Comparison of ENCODE assay signal across 8 cellular contexts in the genomic region with DNA sequence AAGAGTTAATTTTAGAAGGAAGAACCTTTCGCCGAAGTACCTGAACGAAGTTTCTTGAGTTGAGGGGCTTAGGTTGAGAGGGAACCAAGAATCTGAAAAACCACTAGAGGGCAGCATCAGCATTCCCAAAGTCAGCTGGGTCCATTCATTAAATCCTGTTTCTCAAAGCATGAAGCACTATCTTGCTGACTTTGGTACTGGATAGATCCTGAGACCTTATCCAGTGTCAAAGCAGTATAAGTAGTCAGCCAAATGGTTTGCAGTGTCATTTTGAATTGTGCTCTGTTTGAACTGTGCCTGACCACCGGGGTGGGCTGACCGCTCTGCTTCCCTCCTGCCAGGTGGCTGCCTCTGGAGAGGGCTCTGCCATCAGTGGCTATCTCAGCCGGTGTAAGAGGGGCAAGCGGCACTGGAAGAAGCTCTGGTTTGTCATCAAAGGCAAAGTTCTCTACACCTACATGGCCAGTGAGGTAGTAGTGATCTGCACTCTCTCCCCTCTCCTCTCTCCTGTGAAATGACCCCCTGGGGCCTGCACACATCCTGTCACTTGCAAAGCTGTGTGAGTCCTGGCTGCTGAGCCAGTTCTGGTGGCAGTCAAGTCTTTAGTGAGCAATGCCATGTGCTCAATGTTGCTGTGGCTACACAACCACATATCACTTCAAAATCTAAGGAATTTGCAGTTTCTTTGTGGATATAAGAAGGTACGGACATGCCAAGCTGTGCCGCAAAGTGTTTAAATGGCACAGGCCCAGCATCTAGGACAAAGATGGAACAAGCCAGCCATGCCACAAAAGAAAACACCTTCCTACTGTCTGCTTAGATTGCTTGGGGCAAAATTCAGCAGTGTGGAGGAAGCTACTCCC. TPM values are rescaled to one million over a fixed set of nuclear protein-coding genes. Genes with fewer than 3 reads are reported as not detected.
DNase-seq lines count a peak whose midpoint lies in the region; ATAC-seq and TF ChIP-seq lines count a peak whose summit lies in the region.

No MANE protein-coding gene starts in this region.

- H3K27me3 Mint-ChIP-seq in activated CD8-positive, alpha-beta memory T cell treated with anti-CD3 and anti-CD28 coated beads, Interleukin-2, amount 10 ng/mL, durations not matched to agents 7 days and 5 days, result peaks cover 4% of the 10 kb centered on the region
- no peaks in the 10 kb centered on the region for H3K27me3 Mint-ChIP-seq in naive B cell

- no peak for TF ChIP-seq POLR2A in erythroblast (IDR thresholded peaks at IDR 0.05; ENCODE audit: low read length)

- no peaks in the 10 kb centered on the region for H3K36me3 Mint-ChIP-seq in activated CD8-positive, alpha-beta memory T cell treated with anti-CD3 and anti-CD28 coated beads, Interleukin-2, amount 10 ng/mL, durations not matched to agents 7 days and 5 days
- H3K36me3 Mint-ChIP-seq in naive B cell, result no peaks in the 10 kb centered on the region

- H3K36me3 ChIP-seq in RWPE2 (ENCODE audit: low read depth), result no peaks in the 10 kb centered on the region

- no peaks in the 10 kb centered on the region for H3K4me1 Mint-ChIP-seq in activated CD8-positive, alpha-beta memory T cell treated with anti-CD3 and anti-CD28 coated beads, Interleukin-2, amount 10 ng/mL, durations not matched to agents 7 days and 5 days
- H3K4me1 Mint-ChIP-seq in naive B cell, result peaks cover 0 to 2% (median 0%) of the 10 kb centered on the region in 3 donors

- H3K4me3 Mint-ChIP-seq in activated CD8-positive, alpha-beta memory T cell treated with anti-CD3 and anti-CD28 coated beads, Interleukin-2, amount 10 ng/mL, durations not matched to agents 7 days and 5 days, result no peak overlapping the region
- H3K4me3 Mint-ChIP-seq in naive B cell, result peak overlapping the region in 1 of 8 donors; percentile 20

- H3K9me3 Mint-ChIP-seq in activated CD8-positive, alpha-beta memory T cell treated with anti-CD3 and anti-CD28 coated beads, Interleukin-2, amount 10 ng/mL, durations not matched to agents 7 days and 5 days (ENCODE audit: low read depth), result no peaks in the 10 kb centered on the region
- no peaks in the 10 kb centered on the region for H3K9me3 Mint-ChIP-seq in naive B cell

- no peak overlapping the region for H3K27ac ChIP-seq in RWPE2 (ENCODE audit: poor library complexity, severe bottlenecking)

- TF ChIP-seq CTCF in RWPE2 (IDR thresholded peaks at IDR 0.05; ENCODE audit: poor library complexity, severe bottlenecking), result peak; percentile 84

- no peaks in the 10 kb centered on the region for H3K27me3 ChIP-seq in RWPE2 (ENCODE audit: insufficient read depth, poor library complexity, severe bottlenecking)

- CTCF ChIA-PET in activated CD8-positive, alpha-beta memory T cell treated with anti-CD3 and anti-CD28 coated beads, Interleukin-2, amount 10 ng/mL, durations not matched to agents 7 days and 5 days (lab: Charles Lee), result interaction anchor here (0.6 to 2.5 kb wide), 13 partner anchors 11 to 274 kb away, joined by 3 to 11 read pairs (median 4); a partner anchor contains a TSS

- ATAC-seq in activated CD8-positive, alpha-beta memory T cell treated with anti-CD3 and anti-CD28 coated beads, Interleukin-2, amount 10 ng/mL, durations not matched to agents 7 days and 5 days, result peak; percentile 31
- peak; percentile 57; the same call in 2 of the 3 replicates for ATAC-seq in RWPE2 (ENCODE audit: low read depth)
- ATAC-seq in naive B cell (ENCODE audit: low read depth in 2 of 2), result peak; percentile 41 to 57
- no peak for ATAC-seq in HG02970 (IDR thresholded peaks at IDR 0.05; ENCODE audit: low FRiP score, unreplicated experiment)
- ATAC-seq in GM18511 (IDR thresholded peaks at IDR 0.05; ENCODE audit: unreplicated experiment), result no peak

- no peaks in the 10 kb centered on the region for H3K4me1 ChIP-seq in RWPE2 (ENCODE audit: insufficient read depth, poor library complexity, severe bottlenecking)

- no peaks in the 10 kb centered on the region for H3K9me3 ChIP-seq in RWPE2 (ENCODE audit: severe bottlenecking)

- no peak for DNase-seq in activated CD8-positive, alpha-beta memory T cell treated with anti-CD3 and anti-CD28 coated beads, Interleukin-2, amount 10 ng/mL, durations not matched to agents 7 days and 5 days
- no peak for DNase-seq in activated CD8-positive, alpha-beta memory T cell treated with anti-CD3 and anti-CD28 coated beads, Interleukin-2, amount 50 U/mL, for 4 hours
- peak; percentile 61 for DNase-seq in LHCN-M2 (ENCODE audit: low read depth)
- DNase-seq in RWPE2 (ENCODE audit: low spot score), result no peak
- DNase-seq in erythroblast (lab: John Stamatoyannopoulos, UW), result peak; percentile 61 to 77
- peak; percentile 33 for DNase-seq in naive B cell

- no peak overlapping the region for H3K27ac Mint-ChIP-seq in activated CD8-positive, alpha-beta memory T cell treated with anti-CD3 and anti-CD28 coated beads, Interleukin-2, amount 10 ng/mL, durations not matched to agents 7 days and 5 days
- H3K27ac Mint-ChIP-seq in naive B cell, result peak overlapping the region in 1 of 6 donors; percentile 82

- no peak overlapping the region for H3K4me3 ChIP-seq in RWPE2 (ENCODE audit: severe bottlenecking)

RNA-seq across cellular contexts. Expression of a gene that starts 21.4 kb away (rescaled TPM):
- 10 to 100 TPM; 56.5 to 69.7 TPM for total RNA-seq in activated CD8-positive, alpha-beta memory T cell treated with anti-CD3 and anti-CD28 coated beads, Interleukin-2, amount 10 ng/mL, durations not matched to agents 7 days and 5 days
- 16.4 and 20.1 TPM in 2 replicates for total RNA-seq in LHCN-M2 (2014; rRNA removed)
- 9.9 TPM for polyA plus RNA-seq in LHCN-M2 (2012)
- 10 to 100 TPM in 5 of 6 donors, under 1 TPM in 1; 0.49 to 19.8 (median 13.1) TPM for polyA plus RNA-seq in naive B cell (ENCODE audit: low read depth in 6 of 6)

Comparison
In these comparisons a context has a peak if more than half of its experiments do, and no peak if none do; other contexts are left out.
1. ATAC-seq: peak in activated CD8-positive, alpha-beta memory T cell treated with anti-CD3 and anti-CD28 coated beads, Interleukin-2, amount 10 ng/mL, durations not matched to agents 7 days and 5 days (single experiment), RWPE2 (single experiment) and naive B cell (2 of 2); none in HG02970 (single experiment) and GM18511 (single experiment).
2. DNase-seq: peak in LHCN-M2 (single experiment), erythroblast (2 of 2) and naive B cell (single experiment); none in activated CD8-positive, alpha-beta memory T cell treated with anti-CD3 and anti-CD28 coated beads, Interleukin-2, amount 10 ng/mL, durations not matched to agents 7 days and 5 days (single experiment), activated CD8-positive, alpha-beta memory T cell treated with anti-CD3 and anti-CD28 coated beads, Interleukin-2, amount 50 U/mL, for 4 hours (single experiment) and RWPE2 (single experiment).